ENCODE assay signal across 8 cellular contexts in the genomic region with DNA sequence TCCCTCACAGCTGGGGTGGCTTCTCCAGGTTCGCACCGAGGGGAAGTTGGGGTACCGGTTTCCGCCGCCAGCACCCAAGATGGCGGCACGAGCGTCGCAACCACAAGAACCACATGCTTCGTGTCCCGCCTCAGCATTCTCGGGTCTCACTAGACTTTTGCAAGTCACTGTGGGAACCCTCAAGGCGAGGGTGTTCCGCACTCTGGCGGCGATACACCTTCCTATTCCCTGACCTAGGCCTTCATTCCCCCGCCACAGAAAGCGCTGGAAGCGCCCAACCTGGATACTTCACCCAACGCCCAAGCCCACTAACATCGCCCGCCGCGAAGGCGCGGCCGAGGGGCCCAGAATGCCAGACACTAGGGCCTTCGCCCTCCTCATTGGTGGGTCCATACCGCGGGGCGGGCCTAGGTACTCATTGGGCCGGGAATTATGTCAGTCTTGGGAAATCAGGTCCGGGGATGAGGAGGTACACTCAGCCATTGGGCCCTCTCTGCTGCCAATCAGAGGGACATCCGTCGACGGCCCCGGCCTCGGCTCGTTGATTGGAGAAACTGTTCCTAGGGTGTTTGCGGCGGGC.
A peak's percentile ranks its signal among the peaks of the same experiment; 100 is the strongest.
DNase-seq lines count a peak whose midpoint lies in the region; ATAC-seq lines count a peak whose summit lies in the region.

No MANE protein-coding gene starts in this region.

- DNase-seq in AG20443 (ENCODE audit: low spot score) = peak; percentile 95
- peak; percentile 98 to 99 for DNase-seq in NCI-H446 (lab: John Stamatoyannopoulos, UW)
- DNase-seq in cerebellar cortex (ENCODE audit: low spot score) = peak; percentile 100
- peak; percentile 100 for DNase-seq in islet precursor cell
- DNase-seq in stimulated activated CD4-positive, alpha-beta T cell treated with anti-CD3 and anti-CD28 coated beads, Interleukin-12 subunit alpha, Interleukin-12 subunit beta, amount 100 ng/mL, for 4 hours = peak; percentile 95

- ATAC-seq in GM19043 (IDR thresholded peaks at IDR 0.05; ENCODE audit: low read depth, unreplicated experiment) (peak; percentile 93), HG03354 (IDR thresholded peaks at IDR 0.05; ENCODE audit: poor library complexity, severe bottlenecking, unreplicated experiment) (peak; percentile 93)
- ATAC-seq in activated CD4-positive, CD25-positive, alpha-beta regulatory T cell treated with anti-CD3 and anti-CD28 coated beads, Interleukin-2, amount 50 U/mL, for 24 hours = peak; percentile 97 to 98

Comparison
In these comparisons a context has a peak if more than half of its experiments do, and no peak if none do; other contexts are left out.
1. Peak in every context shown above with its lines: DNase-seq and ATAC-seq.